Comparison of ENCODE assay signal across 8 cellular contexts in genomic region chr2:74290466-74291216, GRCh38. TPM values are rescaled to one million over a fixed set of nuclear protein-coding genes. Genes with fewer than 3 reads are reported as not detected.
DNase-seq lines count a peak whose midpoint lies in the region; ATAC-seq, FAIRE-seq and TF ChIP-seq lines count a peak whose summit lies in the region.

No MANE protein-coding gene starts in this region.

- H3K36me3 Mint-ChIP-seq in nephron (ENCODE audit: low read depth) = peaks cover 4% of the 10 kb centered on the region

- DNase-seq in activated CD8-positive, alpha-beta memory T cell treated with anti-CD3 and anti-CD28 coated beads, Interleukin-2, amount 50 U/mL, for 48 hours = peak; percentile 59
- DNase-seq in RCC 7860 (ENCODE audit: low spot score) (no peak), AG08395 (ENCODE audit: low spot score) (no peak), SK-N-DZ (ENCODE audit: low spot score) (no peak)

- TF ChIP-seq CTCF in nephron (IDR thresholded peaks at IDR 0.05; ENCODE audit: unreplicated experiment in 3 of 3) = no peak

- ATAC-seq in GM18868 (IDR thresholded peaks at IDR 0.05; ENCODE audit: unreplicated experiment) (peak; percentile 65), HG03066 (IDR thresholded peaks at IDR 0.05; ENCODE audit: low read depth, unreplicated experiment) (peak; percentile 74), HG03045 (IDR thresholded peaks at IDR 0.05; ENCODE audit: unreplicated experiment) (no peak)

- peaks cover 5% of the 10 kb centered on the region for H3K4me1 Mint-ChIP-seq in nephron

- H3K4me3 Mint-ChIP-seq in nephron = no peak overlapping the region

- no peak for FAIRE-seq in RCC 7860 (lab: Jason Lieb, UNC)

- peak overlapping the region in 2 of 3 experiments; percentile 36 to 64 for H3K27ac Mint-ChIP-seq in nephron

- no peaks in the 10 kb centered on the region for H3K9me3 Mint-ChIP-seq in nephron

- no peaks in the 10 kb centered on the region for H3K27me3 Mint-ChIP-seq in nephron (ENCODE audit: low read depth)

RNA-seq across cellular contexts. Expression of gene SLC4A5, which starts 52.6 kb away (rescaled TPM):
- 1.1 and 2.6 TPM in 2 replicates for polyA plus RNA-seq in SK-N-DZ (2014; cell fraction: cytosol; rRNA removed)
- polyA plus RNA-seq in SK-N-DZ (2014; cell fraction: nucleus; rRNA removed) = 2.1 and 9.8 TPM in 2 replicates
